8 cellular contexts compared by ENCODE assay signal in the genomic region with DNA sequence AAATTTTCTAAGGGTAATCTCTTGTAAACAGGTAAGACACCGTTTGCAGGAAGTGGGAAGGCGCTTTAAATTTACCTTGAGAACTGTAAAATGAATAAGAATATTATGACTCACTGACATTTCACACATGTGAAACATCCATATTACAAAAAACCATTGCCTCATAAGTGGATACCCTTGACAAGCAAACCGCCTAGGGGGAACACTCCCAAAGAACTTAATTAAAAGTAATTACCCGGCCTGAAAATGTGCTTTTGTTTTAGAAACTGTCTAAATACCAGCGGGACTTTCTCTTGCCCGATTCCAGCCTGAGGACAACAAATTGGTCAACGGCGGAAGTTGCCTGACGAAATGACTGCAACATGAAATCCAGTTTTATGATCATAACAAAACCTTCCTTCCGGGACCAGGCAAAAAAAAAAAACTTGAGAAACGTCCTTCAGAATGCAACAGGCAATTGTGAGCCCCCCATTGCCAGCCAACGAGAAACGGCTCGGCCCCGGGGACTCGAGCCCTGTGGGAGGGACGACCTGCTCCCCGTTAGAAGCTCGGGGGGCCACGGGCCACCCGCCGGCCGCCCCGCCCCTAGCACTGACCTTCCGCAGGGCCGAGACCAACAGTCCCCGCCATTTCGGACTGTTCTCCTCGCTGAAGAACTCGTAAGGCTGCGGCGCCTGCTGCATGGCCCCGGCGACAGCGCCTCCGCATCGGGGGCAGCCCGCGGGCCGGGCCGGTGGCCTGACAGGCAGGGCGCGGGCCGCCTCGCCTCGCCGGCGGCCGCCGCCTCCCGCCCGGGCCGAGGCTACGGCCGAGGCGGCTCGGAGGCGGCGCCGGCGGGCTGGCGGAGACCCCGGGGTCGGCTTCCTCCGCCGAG.
DNase-seq lines count a peak whose midpoint lies in the region; ATAC-seq and TF ChIP-seq lines count a peak whose summit lies in the region.

No MANE protein-coding gene starts in this region.

- CTCF ChIA-PET in AG04449 (lab: Yijun Ruan, JAX), result interaction anchor here (0.8 kb wide), 1 partner anchor 380 kb away, joined by 3 read pairs; no protein-coding TSS in a partner anchor

- ATAC-seq in GM18519 (IDR thresholded peaks at IDR 0.05; ENCODE audit: low FRiP score, unreplicated experiment) (peak; percentile 17), HG03045 (IDR thresholded peaks at IDR 0.05; ENCODE audit: unreplicated experiment) (peak; percentile 36)
- peak; percentile 16 for ATAC-seq in stimulated activated naive CD8-positive, alpha-beta T cell treated with anti-CD3 and anti-CD28 coated beads, Interleukin-15, Interleukin-2, amounts not matched to agents 100 U/mL and 50 U/mL, for 24 hours

- POLR2A ChIA-PET in AG04449 (lab: Yijun Ruan, JAX), result interaction anchor here (0.7 to 1.2 kb wide), 2 partner anchors 53 to 369 kb away, joined by 3 to 4 read pairs; no protein-coding TSS in a partner anchor

- DNase-seq in AG04449 (ENCODE audit: low read depth, low spot score) (no peak), NCI-H2227 treated with DMSO at 0.1 percent for 48 hours (lab: John Stamatoyannopoulos, UW) (peak; percentile 7), epidermal melanocyte (ENCODE audit: insufficient read length, low spot score) (peak; percentile 29), midbrain (lab: John Stamatoyannopoulos, UW) (peak; percentile 48)
- DNase-seq in activated CD8-positive, alpha-beta memory T cell treated with anti-CD3 and anti-CD28 coated beads, Interleukin-2, amount 50 U/mL, for 48 hours, result peak; percentile 69
- peak; percentile 53 for DNase-seq in stimulated activated naive CD8-positive, alpha-beta T cell treated with anti-CD3 and anti-CD28 coated beads, Interleukin-15, Interleukin-2, amounts not matched to agents 100 U/mL and 50 U/mL, for 24 hours

- H3K4me3 ChIP-seq in AG04449 (ENCODE audit: low read depth, low read length), result peak overlapping the region; percentile 85

- TF ChIP-seq CTCF in AG04449 (IDR thresholded peaks at IDR 0.05; ENCODE audit: insufficient read depth, low read length, missing control alignments), result no peak
